ENCODE assay signal across 1 cellular context in the genomic region with DNA sequence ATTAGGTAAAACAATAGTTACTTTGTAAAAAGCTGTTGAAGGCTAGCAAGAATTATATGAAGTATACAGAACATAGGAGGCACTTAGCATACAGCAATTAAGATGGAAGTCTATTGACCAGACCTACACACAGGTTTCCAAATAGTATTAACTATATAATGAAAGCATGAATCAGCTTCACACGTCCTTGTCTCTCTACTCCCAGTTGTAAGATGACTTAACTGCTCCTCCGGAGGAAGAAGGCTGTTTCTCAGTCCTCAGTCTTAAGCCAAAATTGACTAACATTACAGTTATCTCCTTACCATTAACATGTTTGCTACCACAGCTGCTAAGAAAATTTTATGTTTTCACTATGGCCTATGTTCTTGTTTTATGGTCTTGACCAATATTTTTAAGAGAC.
A peak's percentile ranks its signal among the peaks of the same experiment; 100 is the strongest.
TF ChIP-seq lines count a peak whose summit lies in the region.

No MANE protein-coding gene starts in this region.

TF ChIP-seq in K562, 482 proteins besides CTCF, POLR2A, EP300 and RAD21 (continued from another document):
- TF ChIP-seq, protein P1, sequence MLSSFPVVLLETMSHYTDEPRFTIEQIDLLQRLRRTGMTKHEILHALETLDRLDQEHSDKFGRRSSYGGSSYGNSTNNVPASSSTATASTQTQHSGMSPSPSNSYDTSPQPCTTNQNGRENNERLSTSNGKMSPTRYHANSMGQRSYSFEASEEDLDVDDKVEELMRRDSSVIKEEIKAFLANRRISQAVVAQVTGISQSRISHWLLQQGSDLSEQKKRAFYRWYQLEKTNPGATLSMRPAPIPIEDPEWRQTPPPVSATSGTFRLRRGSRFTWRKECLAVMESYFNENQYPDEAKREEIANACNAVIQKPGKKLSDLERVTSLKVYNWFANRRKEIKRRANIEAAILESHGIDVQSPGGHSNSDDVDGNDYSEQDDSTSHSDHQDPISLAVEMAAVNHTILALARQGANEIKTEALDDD (IDR thresholded peaks at IDR 0.05) = peak; percentile 31; the same call in 1 of the 2 replicates
